In genomic region chr4:173522160-173522873, GRCh38 we compare ENCODE assay signal across 8 cellular contexts. TPM values are rescaled to one million over a fixed set of nuclear protein-coding genes. Genes with fewer than 3 reads are reported as not detected.
DNase-seq lines count a peak whose midpoint lies in the region; ATAC-seq and TF ChIP-seq lines count a peak whose summit lies in the region.

No MANE protein-coding gene starts in this region.

- peaks cover 18% of the 10 kb centered on the region for H3K9me3 Mint-ChIP-seq in activated CD4-positive, alpha-beta T cell treated with anti-CD3 and anti-CD28 coated beads, Interleukin-2, amount 10 ng/mL, durations not matched to agents 7 days and 5 days
- no peaks in the 10 kb centered on the region for H3K9me3 Mint-ChIP-seq in activated CD4-positive, alpha-beta memory T cell treated with anti-CD3 and anti-CD28 coated beads for 36 hours
- no peaks in the 10 kb centered on the region for H3K9me3 Mint-ChIP-seq in progenitor cell of endocrine pancreas (ENCODE audit: low read depth)

- CTCF ChIA-PET in activated CD4-positive, alpha-beta T cell treated with anti-CD3 and anti-CD28 coated beads, Interleukin-2, amount 10 ng/mL, durations not matched to agents 7 days and 5 days (lab: Charles Lee), result interaction anchor here (0.6 to 2.2 kb wide), 3 partner anchors 9 to 27 kb away, joined by 3 to 9 read pairs (median 3); no protein-coding TSS in a partner anchor
- CTCF ChIA-PET in activated CD4-positive, alpha-beta memory T cell treated with anti-CD3 and anti-CD28 coated beads for 36 hours (lab: Charles Lee), result no interaction called here

- TF ChIP-seq CTCF in progenitor cell of endocrine pancreas (IDR thresholded peaks at IDR 0.05; ENCODE audit: unreplicated experiment), result no peak

- intact Hi-C loops in activated CD4-positive, alpha-beta memory T cell treated with anti-CD3 and anti-CD28 coated beads for 36 hours (cut with micrococcal nuclease), result no loop called here
- intact Hi-C loops in Right ventricle myocardium superior (cut with DNase I), result no loop called here

- H3K27me3 Mint-ChIP-seq in activated CD4-positive, alpha-beta T cell treated with anti-CD3 and anti-CD28 coated beads, Interleukin-2, amount 10 ng/mL, durations not matched to agents 7 days and 5 days, result peaks cover 94% of the 10 kb centered on the region
- peaks cover 92% of the 10 kb centered on the region for H3K27me3 Mint-ChIP-seq in activated CD4-positive, alpha-beta memory T cell treated with anti-CD3 and anti-CD28 coated beads for 36 hours
- peaks cover 98% of the 10 kb centered on the region for H3K27me3 Mint-ChIP-seq in progenitor cell of endocrine pancreas

- DNase-seq in activated CD4-positive, alpha-beta T cell treated with anti-CD3 and anti-CD28 coated beads, Interleukin-2, amount 10 ng/mL, durations not matched to agents 7 days and 5 days, result no peak
- DNase-seq in activated CD4-positive, alpha-beta T cell treated with anti-CD3 and anti-CD28 coated beads for 4 hours, result no peak
- DNase-seq in activated CD4-positive, alpha-beta memory T cell treated with anti-CD3 and anti-CD28 coated beads for 36 hours, result no peak
- DNase-seq in Right ventricle myocardium superior, result peak; percentile 95
- no peak for DNase-seq in progenitor cell of endocrine pancreas (ENCODE audit: low spot score, unreplicated experiment)
- no peak for DNase-seq in DMS153 treated with DMSO at 0.1 percent for 48 hours (lab: John Stamatoyannopoulos, UW; ENCODE audit: unreplicated experiment)
- DNase-seq in NOMO-1 treated with dmso at 0.1 percent for 144 hours (lab: John Stamatoyannopoulos, UW; ENCODE audit: unreplicated experiment), result no peak

- peak overlapping the region; percentile 54 for H3K27ac Mint-ChIP-seq in activated CD4-positive, alpha-beta T cell treated with anti-CD3 and anti-CD28 coated beads, Interleukin-2, amount 10 ng/mL, durations not matched to agents 7 days and 5 days
- no peak overlapping the region for H3K27ac Mint-ChIP-seq in activated CD4-positive, alpha-beta memory T cell treated with anti-CD3 and anti-CD28 coated beads for 36 hours
- peak overlapping the region; percentile 85 for H3K27ac Mint-ChIP-seq in progenitor cell of endocrine pancreas

- POLR2A ChIA-PET in activated CD4-positive, alpha-beta T cell treated with anti-CD3 and anti-CD28 coated beads, Interleukin-2, amount 10 ng/mL, durations not matched to agents 7 days and 5 days (lab: Charles Lee), result no interaction called here
- POLR2A ChIA-PET in activated CD4-positive, alpha-beta memory T cell treated with anti-CD3 and anti-CD28 coated beads for 36 hours (lab: Charles Lee), result no interaction called here

- peaks cover 10% of the 10 kb centered on the region for H3K4me1 Mint-ChIP-seq in activated CD4-positive, alpha-beta T cell treated with anti-CD3 and anti-CD28 coated beads, Interleukin-2, amount 10 ng/mL, durations not matched to agents 7 days and 5 days
- H3K4me1 Mint-ChIP-seq in activated CD4-positive, alpha-beta memory T cell treated with anti-CD3 and anti-CD28 coated beads for 36 hours (ENCODE audit: low read depth), result peaks cover 16% of the 10 kb centered on the region
- peaks cover 10% of the 10 kb centered on the region for H3K4me1 Mint-ChIP-seq in progenitor cell of endocrine pancreas (ENCODE audit: low read depth)

- H3K4me3 Mint-ChIP-seq in activated CD4-positive, alpha-beta T cell treated with anti-CD3 and anti-CD28 coated beads, Interleukin-2, amount 10 ng/mL, durations not matched to agents 7 days and 5 days, result peak overlapping the region; percentile 38
- peak overlapping the region; percentile 18 for H3K4me3 Mint-ChIP-seq in activated CD4-positive, alpha-beta memory T cell treated with anti-CD3 and anti-CD28 coated beads for 36 hours
- peak overlapping the region; percentile 65 for H3K4me3 Mint-ChIP-seq in progenitor cell of endocrine pancreas (ENCODE audit: low read depth)

- peak; percentile 77 for ATAC-seq in Right ventricle myocardium superior (ENCODE audit: poor library complexity)
- no peak for ATAC-seq in HG02678 (IDR thresholded peaks at IDR 0.05; ENCODE audit: unreplicated experiment)

- peaks cover 22% of the 10 kb centered on the region for H3K36me3 Mint-ChIP-seq in activated CD4-positive, alpha-beta T cell treated with anti-CD3 and anti-CD28 coated beads, Interleukin-2, amount 10 ng/mL, durations not matched to agents 7 days and 5 days (ENCODE audit: low read depth)
- peaks cover 13% of the 10 kb centered on the region for H3K36me3 Mint-ChIP-seq in activated CD4-positive, alpha-beta memory T cell treated with anti-CD3 and anti-CD28 coated beads for 36 hours
- H3K36me3 Mint-ChIP-seq in progenitor cell of endocrine pancreas (ENCODE audit: insufficient read depth), result no peaks in the 10 kb centered on the region

RNA-seq across cellular contexts. Expression of gene HAND2, which starts 7.7 kb away (rescaled TPM):
- not detected for total RNA-seq in activated CD4-positive, alpha-beta T cell treated with anti-CD3 and anti-CD28 coated beads, Interleukin-2, amount 10 ng/mL, durations not matched to agents 7 days and 5 days
- total RNA-seq in activated CD4-positive, alpha-beta memory T cell treated with anti-CD3 and anti-CD28 coated beads for 36 hours, result not detected
- total RNA-seq in Right ventricle myocardium superior, result 142 TPM
- total RNA-seq in progenitor cell of endocrine pancreas, result 2.5 and 3.9 TPM in 2 replicates

Comparison
In these comparisons a context has a peak if more than half of its experiments do, and no peak if none do; other contexts are left out.
1. RNA of gene HAND2, which starts 7.7 kb away (total RNA-seq): 142 TPM in Right ventricle myocardium superior (single experiment); 2.5 to 3.9 TPM in progenitor cell of endocrine pancreas, not detected in activated CD4-positive, alpha-beta T cell treated with anti-CD3 and anti-CD28 coated beads, Interleukin-2, amount 10 ng/mL, durations not matched to agents 7 days and 5 days and not detected in activated CD4-positive, alpha-beta memory T cell treated with anti-CD3 and anti-CD28 coated beads for 36 hours; every median in the first group is over 10 times any median in the second.
2. Peak in every context shown above with its lines, with median percentiles within 50 percentile points of each other: H3K4me3 Mint-ChIP-seq.